ENCODE assay signal across 1 cellular context in the genomic region with DNA sequence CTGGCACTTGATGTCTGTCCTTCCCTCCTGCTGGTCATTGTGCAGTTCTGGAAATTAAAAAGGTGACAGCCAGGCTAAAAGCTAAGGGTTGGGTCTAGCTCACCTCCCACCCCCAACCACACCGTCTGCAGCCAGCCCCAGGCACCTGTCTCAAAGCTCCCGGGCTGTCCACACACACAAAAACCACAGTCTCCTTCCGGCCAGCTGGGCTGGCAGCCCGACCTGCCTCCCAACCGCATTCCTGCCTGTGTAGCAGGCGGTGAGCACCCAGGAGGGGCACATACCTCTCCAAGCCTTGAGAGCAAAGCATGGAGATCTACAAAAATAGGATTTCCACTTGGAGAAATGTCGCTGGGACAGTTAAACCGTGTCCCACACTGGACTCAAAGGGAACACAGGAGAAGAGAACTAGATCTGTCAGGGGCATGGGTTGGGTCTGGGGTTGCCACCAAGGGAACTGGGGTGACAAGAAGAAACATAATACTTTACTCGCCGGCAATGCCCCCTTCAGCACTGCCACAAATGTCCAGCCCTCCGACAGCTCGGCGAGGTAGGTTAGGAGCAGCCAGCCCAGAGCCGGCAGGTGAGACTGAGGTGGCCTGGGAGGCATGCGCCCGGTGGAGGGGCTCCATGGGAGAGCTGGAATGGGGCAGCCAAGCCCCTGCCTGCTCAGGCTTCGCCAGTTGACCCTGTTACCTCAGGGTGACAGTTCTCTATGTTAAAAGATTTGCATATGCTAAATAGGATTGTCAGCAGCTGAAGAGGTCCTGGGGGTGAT.
TF ChIP-seq lines count a peak whose summit lies in the region.

No MANE protein-coding gene starts in this region.

TF ChIP-seq in H1, 55 proteins besides CTCF, POLR2A, EP300 and RAD21 (continued from another document):
- TF ChIP-seq, protein P1, sequence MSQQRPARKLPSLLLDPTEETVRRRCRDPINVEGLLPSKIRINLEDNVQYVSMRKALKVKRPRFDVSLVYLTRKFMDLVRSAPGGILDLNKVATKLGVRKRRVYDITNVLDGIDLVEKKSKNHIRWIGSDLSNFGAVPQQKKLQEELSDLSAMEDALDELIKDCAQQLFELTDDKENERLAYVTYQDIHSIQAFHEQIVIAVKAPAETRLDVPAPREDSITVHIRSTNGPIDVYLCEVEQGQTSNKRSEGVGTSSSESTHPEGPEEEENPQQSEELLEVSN (IDR thresholded peaks at IDR 0.05): no peak
- TF ChIP-seq SIN3A (conservative IDR thresholded peaks at IDR 0.05 in 1 of 2, IDR thresholded peaks at IDR 0.05 in 1 of 2; ENCODE audit: low read depth in 1 of 2, low read length in 2 of 2): peak in 1 of 2 experiments; percentile 61; a peak in 1 of 4 replicates
